ENCODE assay signal across 1 cellular context in the genomic region with DNA sequence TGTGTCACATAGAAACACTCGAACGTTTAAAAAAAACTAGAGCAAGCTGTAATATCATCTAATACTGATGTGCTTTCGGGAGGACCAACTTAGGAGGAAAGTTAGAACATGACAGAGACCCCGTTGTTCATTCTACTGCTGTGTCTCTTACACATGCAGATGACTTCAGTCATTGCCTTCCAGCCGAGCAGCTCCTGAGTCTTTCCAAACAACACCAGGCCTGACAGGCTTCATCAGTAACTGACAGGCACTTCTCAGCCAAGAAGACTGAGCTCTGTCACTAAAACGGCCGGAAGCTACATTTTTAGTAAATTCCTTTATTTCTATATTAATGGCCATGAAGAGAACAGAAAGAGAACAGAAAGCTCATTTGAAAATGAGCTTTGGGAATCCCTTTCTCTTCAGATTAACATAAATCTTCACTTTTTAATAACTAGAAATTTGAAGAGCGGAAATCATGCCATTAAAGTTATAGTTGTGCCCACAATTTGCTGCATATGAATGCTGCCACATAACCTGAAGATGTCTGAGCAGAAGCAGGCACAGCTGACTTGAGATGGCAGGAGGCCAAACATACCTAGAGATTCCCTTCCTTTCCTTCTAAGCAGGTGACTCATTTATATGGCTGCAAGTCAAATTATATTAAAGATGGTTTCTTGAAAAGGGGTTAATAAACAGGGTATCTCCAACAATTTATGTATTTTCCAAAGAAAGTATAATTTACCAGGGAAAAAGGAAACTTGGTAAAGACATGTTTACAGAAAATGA.
TF ChIP-seq lines count a peak whose summit lies in the region.

No MANE protein-coding gene starts in this region.

TF ChIP-seq in H1, 55 proteins besides CTCF, POLR2A, EP300 and RAD21 (continued from another document):
- no peak for TF ChIP-seq EZH2 (IDR thresholded peaks at IDR 0.05; ENCODE audit: low read depth, low read length, severe bottlenecking)
